In genomic region chr7:131904750-131905327, GRCh38 we compare ENCODE assay signal across 37 cellular contexts.
"Had no signal": no experiment of that assay in that cellular context is flagged by ENCODE, and none has a peak within 500 bp of the region (broad histone marks: within the 10 kb centered on the region; RNA-seq: fewer than 3 reads in every experiment).

No MANE protein-coding gene starts in this region.

- H3K27me3 ChIP-seq: body of pancreas, pancreas, right atrium auricular region, vagina had no signal

- H3K4me3 ChIP-seq: adrenal gland, body of pancreas, gastroesophageal sphincter, lower lobe of right lung, mucosa of descending colon, pancreas, prostate gland, right atrium auricular region, smooth muscle cell, stomach, thyroid gland, upper lobe of left lung, vagina had no signal

- H3K4me1 ChIP-seq: adrenal gland, lower lobe of right lung, pancreas, prostate gland, right atrium auricular region, vagina had no signal

- H3K4me1 Mint-ChIP-seq: activated naive CD8-positive, alpha-beta T cell treated with anti-CD3 and anti-CD28 coated beads for 36 hours; stimulated activated naive B cell treated with anti-CD40 and anti-IgM and Interleukin-4, amounts not matched to agents 10 μg/mL and 1 μg/mL and 100 μg/mL, for 72 hours had no signal

- DNase-seq: activated CD4-positive, alpha-beta T cell treated with anti-CD3 and anti-CD28 coated beads for 48 hours; activated CD4-positive, alpha-beta T cell treated with anti-CD3 and anti-CD28 coated beads, Interleukin-2, amount 50 U/mL, for 48 hours; activated CD8-positive, alpha-beta memory T cell treated with anti-CD3 and anti-CD28 coated beads for 24 hours; activated effector memory CD4-positive, alpha-beta T cell treated with anti-CD3 and anti-CD28 coated beads, Interleukin-2, amount 50 U/mL, for 16 hours; activated naive CD4-positive, alpha-beta T cell treated with anti-CD3 and anti-CD28 coated beads for 36 hours; activated naive CD8-positive, alpha-beta T cell treated with anti-CD3 and anti-CD28 coated beads for 36 hours; activated T-cell treated with anti-CD3 and anti-CD28 coated beads, Interleukin-2, amount 50 U/mL, for 1 hour; adrenal gland; aorta; body of pancreas; dermis blood vessel endothelial cell; effector memory CD4-positive, alpha-beta T cell; erythroblast; head of caudate nucleus; hippocampal formation; lower lobe of right lung; mesenchymal stem cell; mucosa of descending colon; pancreas; stimulated activated CD4-positive, alpha-beta T cell treated with anti-CD3 and anti-CD28 coated beads, Interleukin-1b, Interleukin-23, amount 100 ng/mL, for 48 hours; stimulated activated CD4-positive, alpha-beta T cell treated with anti-CD3 and anti-CD28 coated beads, Interleukin-4, amount 100 ng/mL, for 4 hours; stimulated activated CD8-positive, alpha-beta memory T cell treated with anti-CD3 and anti-CD28 coated beads, Interleukin-4, amount 100 ng/mL, for 48 hours; stimulated activated naive B cell treated with anti-CD40 and anti-IgM and Interleukin-4, amounts not matched to agents 10 μg/mL and 1 μg/mL and 100 μg/mL, for 72 hours; stomach; thyroid gland; upper lobe of left lung had no signal

- H3K27ac ChIP-seq: adrenal gland, body of pancreas, gastroesophageal sphincter, lower lobe of right lung, pancreas, prostate gland, right atrium auricular region, stomach, thyroid gland, upper lobe of left lung, vagina had no signal

- FAIRE-seq: colon, pancreas had no signal

- ATAC-seq: activated CD4-positive, CD25-positive, alpha-beta regulatory T cell treated with anti-CD3 and anti-CD28 coated beads, Interleukin-2, amount 50 U/mL, for 24 hours; body of pancreas; gastroesophageal sphincter; left lobe of liver; lower lobe of right lung; mucosa of descending colon; natural killer cell treated with Interleukin-12 subunit alpha and Interleukin-12 subunit beta and Interleukin-15 and Interleukin-18, amount 100 ng/mL, for 72 hours; pancreas; stimulated activated naive B cell treated with anti-CD40 and anti-IgM and Interleukin-4, amounts not matched to agents 10 μg/mL and 1 μg/mL and 100 μg/mL, for 72 hours had no signal

- H3K9me3 ChIP-seq: adrenal gland, body of pancreas, lower lobe of right lung, pancreas, prostate gland, thyroid gland, vagina had no signal

- H3K4me3 Mint-ChIP-seq: activated naive CD4-positive, alpha-beta T cell treated with anti-CD3 and anti-CD28 coated beads for 36 hours; activated naive CD8-positive, alpha-beta T cell treated with anti-CD3 and anti-CD28 coated beads for 36 hours; activated T-helper 1 cell treated with anti-CD3 and anti-CD28 coated beads, Interleukin-12 subunit alpha, Interleukin-12 subunit beta, Interleukin-2, Interleukin-4 antibody, amounts not matched to agents 30 ng/mL and 10 ng/mL and 1 ng/mL, durations not matched to agents 14 hours and 24 hours and 36 hours; natural killer cell treated with Interleukin-12 subunit alpha and Interleukin-12 subunit beta and Interleukin-15 and Interleukin-18, amount 100 ng/mL, for 72 hours; stimulated activated naive B cell treated with anti-CD40 and anti-IgM and Interleukin-4, amounts not matched to agents 10 μg/mL and 1 μg/mL and 100 μg/mL, for 72 hours; T-helper 2 cell treated with Interferon-gamma antibody and Interleukin-4, amounts not matched to agents 5 μg/mL and 100 μg/mL, for 36 hours had no signal

- H3K36me3 ChIP-seq: adrenal gland, gastroesophageal sphincter, lower lobe of right lung, pancreas, prostate gland, right atrium auricular region, stomach, thyroid gland, upper lobe of left lung, vagina had no signal

- H3K4me2 ChIP-seq: smooth muscle cell had no signal

- H3K9me3 Mint-ChIP-seq: activated T-helper 1 cell treated with anti-CD3 and anti-CD28 coated beads, Interleukin-12 subunit alpha, Interleukin-12 subunit beta, Interleukin-2, Interleukin-4 antibody, amounts not matched to agents 30 ng/mL and 10 ng/mL and 1 ng/mL, durations not matched to agents 14 hours and 24 hours and 36 hours had no signal

- H3K27ac Mint-ChIP-seq: activated naive CD4-positive, alpha-beta T cell treated with anti-CD3 and anti-CD28 coated beads for 36 hours; activated naive CD8-positive, alpha-beta T cell treated with anti-CD3 and anti-CD28 coated beads for 36 hours; activated T-helper 1 cell treated with anti-CD3 and anti-CD28 coated beads, Interleukin-12 subunit alpha, Interleukin-12 subunit beta, Interleukin-2, Interleukin-4 antibody, amounts not matched to agents 30 ng/mL and 10 ng/mL and 1 ng/mL, durations not matched to agents 14 hours and 24 hours and 36 hours; natural killer cell treated with Interleukin-12 subunit alpha and Interleukin-12 subunit beta and Interleukin-15 and Interleukin-18, amount 100 ng/mL, for 72 hours; stimulated activated naive B cell treated with anti-CD40 and anti-IgM and Interleukin-4, amounts not matched to agents 10 μg/mL and 1 μg/mL and 100 μg/mL, for 72 hours; T-helper 2 cell treated with Interferon-gamma antibody and Interleukin-4, amounts not matched to agents 5 μg/mL and 100 μg/mL, for 36 hours had no signal

- H3K36me3 Mint-ChIP-seq: activated naive CD8-positive, alpha-beta T cell treated with anti-CD3 and anti-CD28 coated beads for 36 hours had no signal
